In genomic region chr2:946073-947005, GRCh38 we compare ENCODE assay signal across 11 cellular contexts. TPM values are rescaled to one million over a fixed set of nuclear protein-coding genes. Genes with fewer than 3 reads are reported as not detected.
DNase-seq lines count a peak whose midpoint lies in the region; ATAC-seq lines count a peak whose summit lies in the region.
"Had no signal": no experiment of that assay in that cellular context is flagged by ENCODE, and none has a peak within 500 bp of the region (broad histone marks: within the 10 kb centered on the region; RNA-seq: fewer than 3 reads in every experiment).

No MANE protein-coding gene starts in this region.

- peak; percentile 51 for DNase-seq in Jurkat, Clone E6-1 (ENCODE audit: low read depth, low spot score)
- peak; percentile 16 for DNase-seq in kidney glomerular epithelial cell (lab: John Stamatoyannopoulos, UW)
- DNase-seq in stimulated activated CD4-positive, alpha-beta T cell treated with anti-CD3 and anti-CD28 coated beads, Interleukin-4, amount 100 ng/mL, for 4 hours: no peak
- DNase-seq in GF-D8 (lab: John Stamatoyannopoulos, UW): no peak
- DNase-seq in NCI-H128 (lab: John Stamatoyannopoulos, UW; ENCODE audit: unreplicated experiment): no peak
- DNase-seq: IMR-90, left lung, Peyer's patch had no signal

- peak overlapping the region; percentile 15 for H3K4me3 ChIP-seq in Jurkat, Clone E6-1 (ENCODE audit: low read length)
- H3K4me3 ChIP-seq: left lung, Peyer's patch had no signal

- peak; percentile 49 for ATAC-seq in GM18873 (IDR thresholded peaks at IDR 0.05; ENCODE audit: low FRiP score, unreplicated experiment)
- ATAC-seq in GM21737 (IDR thresholded peaks at IDR 0.05; ENCODE audit: unreplicated experiment): peak; percentile 49
- ATAC-seq: left lung had no signal

RNA-seq across cellular contexts. Expression of gene SNTG2, which starts 4.3 kb away (rescaled TPM):
- 6.5 TPM for polyA plus RNA-seq in Jurkat, Clone E6-1 (2012; ENCODE audit: insufficient read depth, insufficient read length)
- polyA plus RNA-seq: endothelial cell of umbilical vein had no signal

Comparison
In these comparisons a context has a peak if more than half of its experiments do, and no peak if none do; other contexts are left out.
1. DNase-seq: peak in Jurkat, Clone E6-1 (single experiment) and kidney glomerular epithelial cell (single experiment); none in stimulated activated CD4-positive, alpha-beta T cell treated with anti-CD3 and anti-CD28 coated beads, Interleukin-4, amount 100 ng/mL, for 4 hours (0 of 2), GF-D8 (single experiment) and NCI-H128 (single experiment).